Comparison of ENCODE assay signal across 8 cellular contexts in genomic region chr6:152301806-152302568, GRCh38.
A peak's percentile ranks its signal among the peaks of the same experiment; 100 is the strongest.
DNase-seq lines count a peak whose midpoint lies in the region; ATAC-seq, FAIRE-seq and TF ChIP-seq lines count a peak whose summit lies in the region.

No MANE protein-coding gene starts in this region.

- H3K27me3 ChIP-seq in keratinocyte (ENCODE audit: control insufficient read depth, extremely low read depth, insufficient read depth, low read length): no peaks in the 10 kb centered on the region

- H3K9me3 ChIP-seq in keratinocyte (ENCODE audit: control insufficient read depth, low read depth, low read length): no peaks in the 10 kb centered on the region

- H3K79me2 ChIP-seq in keratinocyte (ENCODE audit: control insufficient read depth, insufficient read depth, low read length): no peaks in the 10 kb centered on the region

- peak overlapping the region; percentile 65 for H3K9ac ChIP-seq in keratinocyte (ENCODE audit: control insufficient read depth, extremely low read depth, insufficient read depth, low read length)

- dilution Hi-C loops in keratinocyte (cut with MboI; ENCODE audit: extremely low pct_ligation_motif_present, low sequenced_read_pairs): no loop called here

- peak overlapping the region; percentile 32 for H3K27ac ChIP-seq in keratinocyte (ENCODE audit: control insufficient read depth, insufficient read depth, low read length)

- H3K9me1 ChIP-seq in keratinocyte (ENCODE audit: control insufficient read depth, extremely low read depth, insufficient read depth, low read length): no peaks in the 10 kb centered on the region

- DNase-seq in NCI-H2081 (lab: John Stamatoyannopoulos, UW) (peak; percentile 43 to 70), NCI-H2081 treated with DMSO at 0.1 percent for 48 hours (lab: John Stamatoyannopoulos, UW) (no peak), NCI-H2227 treated with DMSO at 0.1 percent for 48 hours (lab: John Stamatoyannopoulos, UW) (peak; percentile 35), cerebellar cortex (ENCODE audit: low spot score) (peak; percentile 89), keratinocyte (ENCODE audit: low read depth, low spot score) (peak; percentile 11)
- peak; percentile 75 for DNase-seq in activated CD4-positive, CD25-positive, alpha-beta regulatory T cell treated with anti-CD3 and anti-CD28 coated beads, Interleukin-2, amount 50 U/mL, for 16 hours (ENCODE audit: low read depth, low spot score)
- DNase-seq in stimulated activated CD4-positive, alpha-beta T cell treated with anti-CD3 and anti-CD28 coated beads, Interleukin-12 subunit alpha, Interleukin-12 subunit beta, amount 100 ng/mL, for 48 hours (ENCODE audit: low read depth in 2 of 3, low spot score in 1 of 3): peak; percentile 80 to 88 (median 83)

- peak overlapping the region; percentile 65 to 95 (median 89) for H3K4me3 ChIP-seq in keratinocyte (ENCODE audit: control insufficient read depth in 2 of 3, extremely low read depth in 1 of 3, insufficient read depth in 2 of 3, low read depth in 1 of 3, low read length in 3 of 3)

- H3K4me2 ChIP-seq in keratinocyte (ENCODE audit: control insufficient read depth, extremely low read depth, insufficient read depth, low read depth, low read length): peak overlapping the region; percentile 93

- peaks cover 3% of the 10 kb centered on the region for H3K4me1 ChIP-seq in keratinocyte (ENCODE audit: control insufficient read depth, extremely low read depth, insufficient read depth, low read length)

- ATAC-seq in HG03039 (IDR thresholded peaks at IDR 0.05; ENCODE audit: unreplicated experiment): peak; percentile 94

- H2AFZ ChIP-seq in keratinocyte (ENCODE audit: control insufficient read depth, low read length): peak overlapping the region; percentile 100

- no peaks in the 10 kb centered on the region for H4K20me1 ChIP-seq in keratinocyte (ENCODE audit: control insufficient read depth, extremely low read depth, insufficient read depth, low read length)

- peak; percentile 64 to 76 (median 69) for TF ChIP-seq CTCF in keratinocyte (optimal IDR thresholded peaks at IDR 0.05 in 1 of 3, IDR thresholded peaks at IDR 0.05 in 1 of 3, conservative IDR thresholded peaks at IDR 0.05 in 1 of 3; ENCODE audit: extremely low read depth in 1 of 3, insufficient read depth in 2 of 3, low read length in 3 of 3)

- no peak for FAIRE-seq in keratinocyte (lab: Jason Lieb, UNC)

- no peaks in the 10 kb centered on the region for H3K36me3 ChIP-seq in keratinocyte (ENCODE audit: control insufficient read depth in 2 of 2, extremely low read depth in 1 of 2, insufficient read depth in 2 of 2, low read length in 2 of 2)
